Comparison of ENCODE assay signal across 1 cellular context in genomic region chr12:30792085-30792484, GRCh38.
TF ChIP-seq lines count a peak whose summit lies in the region.

No MANE protein-coding gene starts in this region.

TF ChIP-seq in IMR-90, 13 proteins besides CTCF, POLR2A, EP300 and RAD21 (continued from another document):
- TF ChIP-seq, protein P1, sequence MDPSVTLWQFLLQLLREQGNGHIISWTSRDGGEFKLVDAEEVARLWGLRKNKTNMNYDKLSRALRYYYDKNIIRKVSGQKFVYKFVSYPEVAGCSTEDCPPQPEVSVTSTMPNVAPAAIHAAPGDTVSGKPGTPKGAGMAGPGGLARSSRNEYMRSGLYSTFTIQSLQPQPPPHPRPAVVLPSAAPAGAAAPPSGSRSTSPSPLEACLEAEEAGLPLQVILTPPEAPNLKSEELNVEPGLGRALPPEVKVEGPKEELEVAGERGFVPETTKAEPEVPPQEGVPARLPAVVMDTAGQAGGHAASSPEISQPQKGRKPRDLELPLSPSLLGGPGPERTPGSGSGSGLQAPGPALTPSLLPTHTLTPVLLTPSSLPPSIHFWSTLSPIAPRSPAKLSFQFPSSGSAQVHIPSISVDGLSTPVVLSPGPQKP (IDR thresholded peaks at IDR 0.05; ENCODE audit: borderline replicate concordance, low read depth, low read length): no peak
- TF ChIP-seq SMC3 (IDR thresholded peaks at IDR 0.05; ENCODE audit: low read depth, low read length) (no peak), FOS (IDR thresholded peaks at IDR 0.05; ENCODE audit: low read depth, low read length) (no peak), NFE2L2 (IDR thresholded peaks at IDR 0.05; ENCODE audit: low read depth, low read length) (no peak), MAZ (IDR thresholded peaks at IDR 0.05; ENCODE audit: borderline replicate concordance, low read depth, low read length) (no peak), CEBPB (IDR thresholded peaks at IDR 0.05; ENCODE audit: low read depth, low read length) (no peak)
